In genomic region chr3:36959821-36960220, GRCh38 we compare ENCODE assay signal across 18 cellular contexts. TPM values are rescaled to one million over a fixed set of nuclear protein-coding genes. Genes with fewer than 3 reads are reported as not detected.
DNase-seq lines count a peak whose midpoint lies in the region; ATAC-seq and TF ChIP-seq lines count a peak whose summit lies in the region.
"Had no signal": no experiment of that assay in that cellular context is flagged by ENCODE, and none has a peak within 500 bp of the region (broad histone marks: within the 10 kb centered on the region; RNA-seq: fewer than 3 reads in every experiment).

No MANE protein-coding gene starts in this region.

- ATAC-seq in HG03045 (IDR thresholded peaks at IDR 0.05; ENCODE audit: unreplicated experiment): no peak
- ATAC-seq: activated CD8-positive, alpha-beta T cell treated with anti-CD3 and anti-CD28 coated beads, Interleukin-2, amount 10 ng/mL, durations not matched to agents 7 days and 5 days; psoas muscle had no signal

- TF ChIP-seq CTCF in vagina (IDR thresholded peaks at IDR 0.05): no peak

- no peaks in the 10 kb centered on the region for H3K4me1 ChIP-seq in vagina
- H3K4me1 ChIP-seq: breast epithelium, psoas muscle had no signal

- in situ Hi-C loops in Caki2 (cut with HindIII; ENCODE audit: low pct_unique_long_range_greater_than_20kb, low sequenced_read_pairs): no loop called here

- no peaks in the 10 kb centered on the region for H3K27me3 ChIP-seq in vagina
- H3K27me3 ChIP-seq: breast epithelium, upper lobe of left lung had no signal

- H3K4me3 ChIP-seq in vagina: no peak overlapping the region
- H3K4me3 ChIP-seq: breast epithelium, psoas muscle, upper lobe of left lung had no signal

- no peaks in the 10 kb centered on the region for H3K36me3 ChIP-seq in vagina
- H3K36me3 ChIP-seq: breast epithelium, upper lobe of left lung had no signal

- TF ChIP-seq POLR2A in vagina (IDR thresholded peaks at IDR 0.05): no peak

- intact Hi-C loops in vagina (cut with DNase I): loop anchor here (10.0 kb wide), 1 partner anchor 235 kb away; no protein-coding TSS in a partner anchor

- no peak overlapping the region for H3K27ac ChIP-seq in vagina
- H3K27ac ChIP-seq: breast epithelium, psoas muscle had no signal

- H3K9me3 ChIP-seq in vagina: no peaks in the 10 kb centered on the region
- H3K9me3 ChIP-seq: breast epithelium, psoas muscle, upper lobe of left lung had no signal

- DNase-seq in Caki2 (ENCODE audit: low read depth): peak; percentile 87
- peak; percentile 86 for DNase-seq in NCI-H1105 (lab: John Stamatoyannopoulos, UW)
- DNase-seq in NCI-H69 (lab: John Stamatoyannopoulos, UW): peak; percentile 81
- peak; percentile 15 for DNase-seq in iPS-NIHi11 (ENCODE audit: low spot score)
- DNase-seq in vagina (ENCODE audit: extremely low spot score in 2 of 2): no peak
- no peak for DNase-seq in globus pallidus (ENCODE audit: low spot score)
- no peak for DNase-seq in SKM-1 treated with dmso at 0.1 percent for 144 hours (lab: John Stamatoyannopoulos, UW; ENCODE audit: unreplicated experiment)
- DNase-seq: activated CD8-positive, alpha-beta T cell treated with anti-CD3 and anti-CD28 coated beads, Interleukin-2, amount 10 ng/mL, durations not matched to agents 7 days and 5 days; activated naive CD4-positive, alpha-beta T cell treated with Interleukin-2 at 50 U/mL for 16 hours; Calu3; effector CD4-positive, alpha-beta T cell; psoas muscle; RPMI8226; stimulated activated CD4-positive, alpha-beta T cell treated with anti-CD3 and anti-CD28 coated beads, Interleukin-1b, Interleukin-23, amount 100 ng/mL, for 48 hours; T1000; upper lobe of left lung had no signal

RNA-seq across cellular contexts. Expression of gene TRANK1, which starts 15.0 kb away (rescaled TPM):
- 4.0 and 16.1 TPM in 2 replicates for total RNA-seq in Caki2 (2014; rRNA removed; shearing (Covaris generic); ENCODE audit: low replicate concordance)
- total RNA-seq in vagina: 17.7 TPM

RNA-seq across cellular contexts. Expression of gene EPM2AIP1, which starts 33.1 kb away (rescaled TPM):
- 0.72 and 1.9 TPM in 2 replicates for total RNA-seq in Caki2 (2014; rRNA removed; shearing (Covaris generic); ENCODE audit: low replicate concordance)
- total RNA-seq in vagina: 10.8 TPM

RNA-seq across cellular contexts. Expression of gene MLH1, which starts 33.5 kb away (rescaled TPM):
- total RNA-seq in Caki2 (2014; rRNA removed; shearing (Covaris generic); ENCODE audit: low replicate concordance): 51.4 and 66.6 TPM in 2 replicates
- total RNA-seq in vagina: 61.6 TPM

Comparison
In these comparisons a context has a peak if more than half of its experiments do, and no peak if none do; other contexts are left out.
1. DNase-seq: peak in Caki2 (single experiment), NCI-H1105 (single experiment), NCI-H69 (single experiment) and iPS-NIHi11 (single experiment); none in vagina (0 of 2), globus pallidus (single experiment) and SKM-1 treated with dmso at 0.1 percent for 144 hours (single experiment).